27 cellular contexts compared by ENCODE assay signal in genomic region chr5:951940-952596, GRCh38.
"Had no signal": no experiment of that assay in that cellular context is flagged by ENCODE, and none has a peak within 500 bp of the region (broad histone marks: within the 10 kb centered on the region; RNA-seq: fewer than 3 reads in every experiment).

No MANE protein-coding gene starts in this region.

- ATAC-seq: activated CD8-positive, alpha-beta T cell treated with anti-CD3 and anti-CD28 coated beads for 36 hours; activated naive CD4-positive, alpha-beta T cell treated with anti-CD3 and anti-CD28 coated beads, Interleukin-2, amount 50 U/mL, for 72 hours; activated T-cell treated with anti-CD3 and anti-CD28 coated beads, Interleukin-2, amount 50 U/mL, for 4 hours; body of pancreas had no signal

- H3K36me3 ChIP-seq: adrenal gland, breast epithelium had no signal

- DNase-seq: activated CD4-positive, alpha-beta T cell treated with anti-CD3 and anti-CD28 coated beads, Interleukin-2, amount 10 ng/mL, durations not matched to agents 24 days and 14 days; activated CD4-positive, alpha-beta T cell treated with anti-CD3 and anti-CD28 coated beads, Interleukin-2, amount 50 U/mL, for 4 hours; activated CD8-positive, alpha-beta T cell treated with anti-CD3 and anti-CD28 coated beads for 36 hours; activated gamma-delta T cell treated with Interleukin-2 at 50 U/mL for 16 hours; activated naive CD4-positive, alpha-beta T cell treated with anti-CD3 and anti-CD28 coated beads for 36 hours; activated T-cell treated with anti-CD3 and anti-CD28 coated beads for 4 hours; activated T-cell treated with anti-CD3 and anti-CD28 coated beads, Interleukin-2, amount 50 U/mL, for 4 hours; body of pancreas; caudate nucleus; cerebellar nuclear complex; NCI-H1092 treated with DMSO at 0.1 percent for 48 hours; NCI-H1417; NCI-H146; NCI-H187; NCI-H2029 treated with DMSO at 0.1 percent for 48 hours; NCI-H2107; NCI-H2171; NCI-H510A; NCI-H526; NCI-H748 treated with DMSO at 0.1 percent for 48 hours; NK-92 treated with Interleukin-12 subunit alpha and Interleukin-12 subunit beta, amount 100 ng/mL, for 24 hours; PC-9; Right ventricle myocardium superior had no signal

- H2AFZ ChIP-seq: PC-9 had no signal

- H3K4me2 ChIP-seq: PC-9 had no signal

- H3K4me3 ChIP-seq: adrenal gland, body of pancreas, breast epithelium, PC-9 had no signal

- H3K9me3 ChIP-seq: adrenal gland, body of pancreas, breast epithelium had no signal

- H3K27ac ChIP-seq: adrenal gland, body of pancreas, breast epithelium, PC-9, RWPE1 had no signal

- H3K27me3 ChIP-seq: adrenal gland, body of pancreas had no signal
